Comparison of ENCODE assay signal across 8 cellular contexts in the genomic region with DNA sequence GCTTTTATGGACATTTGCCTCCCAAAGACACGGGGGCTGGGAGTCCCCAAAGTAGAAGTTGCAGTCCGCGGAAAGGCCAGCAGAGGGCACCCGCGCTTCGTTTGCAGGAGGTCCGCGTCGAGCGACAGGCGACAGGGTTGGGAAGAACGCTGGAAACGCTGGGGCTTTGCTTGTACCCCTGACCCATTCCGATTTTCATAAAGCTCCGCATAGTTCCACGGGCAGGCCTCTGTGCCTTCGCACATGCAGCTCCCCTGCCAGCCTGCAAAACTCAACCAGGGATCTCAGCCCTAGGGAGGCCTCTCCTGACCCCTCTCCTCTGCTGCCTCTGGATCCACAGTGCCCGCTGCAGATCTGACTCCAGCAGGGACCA. TPM values are rescaled to one million over a fixed set of nuclear protein-coding genes. Genes with fewer than 3 reads are reported as not detected.
A peak's percentile ranks its signal among the peaks of the same experiment; 100 is the strongest.
DNase-seq lines count a peak whose midpoint lies in the region; FAIRE-seq and TF ChIP-seq lines count a peak whose summit lies in the region.

No MANE protein-coding gene starts in this region.

- peaks cover 8% of the 10 kb centered on the region for H3K4me1 ChIP-seq in cardiac muscle cell (ENCODE audit: low read depth)

- H3K79me2 ChIP-seq in SU-DHL-6 (ENCODE audit: insufficient read depth, low read length) = no peaks in the 10 kb centered on the region

- H3K36me3 Mint-ChIP-seq in activated naive CD8-positive, alpha-beta T cell treated with anti-CD3 and anti-CD28 coated beads for 36 hours = no peaks in the 10 kb centered on the region

- H2AFZ ChIP-seq in SU-DHL-6 (ENCODE audit: low read depth, low read length, severe bottlenecking) = no peak overlapping the region

- no peaks in the 10 kb centered on the region for H4K20me1 ChIP-seq in SU-DHL-6 (ENCODE audit: low read depth, low read length)

- H3K4me2 ChIP-seq in SU-DHL-6 (ENCODE audit: low read depth, low read length, poor library complexity, severe bottlenecking) = no peak overlapping the region

- H3K9me3 Mint-ChIP-seq in activated naive CD8-positive, alpha-beta T cell treated with anti-CD3 and anti-CD28 coated beads for 36 hours = no peaks in the 10 kb centered on the region

- no peak overlapping the region for H3K4me3 ChIP-seq in MG63
- no peak overlapping the region for H3K4me3 ChIP-seq in SU-DHL-6 (ENCODE audit: insufficient read depth, low read length, poor library complexity, severe bottlenecking)
- H3K4me3 ChIP-seq in cardiac muscle cell = no peak overlapping the region

- H3K9me2 ChIP-seq in SU-DHL-6 (replicated peaks; ENCODE audit: insufficient read depth, low read length) = no peaks in the 10 kb centered on the region

- peak; percentile 83 for TF ChIP-seq CTCF in SU-DHL-6 (IDR thresholded peaks at IDR 0.05; ENCODE audit: insufficient read depth, low read length, poor library complexity, severe bottlenecking)
- peak; percentile 97 for TF ChIP-seq CTCF in cardiac muscle cell (IDR thresholded peaks at IDR 0.05; ENCODE audit: low read depth, low read length)

- intact Hi-C loops in posterior cingulate gyrus (cut with DNase I) = loop anchor here (1.0 to 5.0 kb wide), 2 partner anchors 55 to 109 kb away; no protein-coding TSS in a partner anchor

- no peaks in the 10 kb centered on the region for H3F3A ChIP-seq in SU-DHL-6 (ENCODE audit: insufficient read depth)

- no peak overlapping the region for H3K9ac ChIP-seq in SU-DHL-6 (ENCODE audit: low read length)

- H3K27me3 Mint-ChIP-seq in activated naive CD8-positive, alpha-beta T cell treated with anti-CD3 and anti-CD28 coated beads for 36 hours = peaks cover 32% of the 10 kb centered on the region

- H3K4me3 Mint-ChIP-seq in activated naive CD8-positive, alpha-beta T cell treated with anti-CD3 and anti-CD28 coated beads for 36 hours = no peak overlapping the region

- H3K9me3 ChIP-seq in MG63 (no peaks in the 10 kb centered on the region), SU-DHL-6 (ENCODE audit: insufficient read depth, low read length) (no peaks in the 10 kb centered on the region), cardiac muscle cell (ENCODE audit: low read depth) (no peaks in the 10 kb centered on the region)

- DNase-seq in Daoy (ENCODE audit: low read depth) = peak; percentile 80
- DNase-seq in MG63 = peak; percentile 48
- DNase-seq in activated naive CD8-positive, alpha-beta T cell treated with anti-CD3 and anti-CD28 coated beads for 36 hours = peak; percentile 74
- peak; percentile 68 to 84 for DNase-seq in cardiac muscle cell (ENCODE audit: low read depth in 1 of 2, low spot score in 1 of 2)
- DNase-seq in posterior cingulate gyrus = peak; percentile 79 to 98 (median 94)
- DNase-seq in urothelium cell line (ENCODE audit: low spot score) = peak; percentile 72
- DNase-seq in amniotic stem cell (lab: John Stamatoyannopoulos, UW) = no peak

- H3K36me3 ChIP-seq in MG63 (no peaks in the 10 kb centered on the region), SU-DHL-6 (ENCODE audit: low read length) (no peaks in the 10 kb centered on the region), cardiac muscle cell (no peaks in the 10 kb centered on the region)

- H3K27ac Mint-ChIP-seq in activated naive CD8-positive, alpha-beta T cell treated with anti-CD3 and anti-CD28 coated beads for 36 hours = no peak overlapping the region

- no peaks in the 10 kb centered on the region for H3K27me3 ChIP-seq in MG63
- H3K27me3 ChIP-seq in SU-DHL-6 (ENCODE audit: low read length) = no peaks in the 10 kb centered on the region
- H3K27me3 ChIP-seq in cardiac muscle cell = no peaks in the 10 kb centered on the region

- FAIRE-seq in urothelium cell line (lab: Jason Lieb, UNC) = no peak

- H3K27ac ChIP-seq in SU-DHL-6 (ENCODE audit: low read depth, low read length) (no peak overlapping the region), cardiac muscle cell (no peak overlapping the region)

- peaks cover 10% of the 10 kb centered on the region for H3K4me1 Mint-ChIP-seq in activated naive CD8-positive, alpha-beta T cell treated with anti-CD3 and anti-CD28 coated beads for 36 hours

RNA-seq across cellular contexts. Expression of a gene that starts 44.2 kb away (rescaled TPM):
- total RNA-seq in Daoy (2014; rRNA removed; shearing (Covaris generic)) = 0.21 and 2.7 TPM in 2 replicates
- 0.30 TPM in 1 of 2 replicates, not detected in the other for total RNA-seq in MG63 (2014; rRNA removed; shearing (Covaris generic); ENCODE audit: low replicate concordance)
- total RNA-seq in activated naive CD8-positive, alpha-beta T cell treated with anti-CD3 and anti-CD28 coated beads for 36 hours = 100 to 1,000 TPM; 232 to 233 TPM
- total RNA-seq in cardiac muscle cell = 0.11 and 0.45 TPM in 2 replicates
- polyA plus RNA-seq in cardiac muscle cell = 0.10 and 3.1 TPM in 2 replicates

Comparison
In these comparisons a context has a peak if more than half of its experiments do, and no peak if none do; other contexts are left out.
1. RNA of a gene that starts 44.2 kb away (total RNA-seq): 232 to 233 TPM in activated naive CD8-positive, alpha-beta T cell treated with anti-CD3 and anti-CD28 coated beads for 36 hours; 0.21 to 2.7 TPM in Daoy, 0.11 to 0.45 TPM in cardiac muscle cell and 0.30 TPM in MG63; every median in the first group is over 10 times any median in the second.